8 cellular contexts compared by ENCODE assay signal in the genomic region with DNA sequence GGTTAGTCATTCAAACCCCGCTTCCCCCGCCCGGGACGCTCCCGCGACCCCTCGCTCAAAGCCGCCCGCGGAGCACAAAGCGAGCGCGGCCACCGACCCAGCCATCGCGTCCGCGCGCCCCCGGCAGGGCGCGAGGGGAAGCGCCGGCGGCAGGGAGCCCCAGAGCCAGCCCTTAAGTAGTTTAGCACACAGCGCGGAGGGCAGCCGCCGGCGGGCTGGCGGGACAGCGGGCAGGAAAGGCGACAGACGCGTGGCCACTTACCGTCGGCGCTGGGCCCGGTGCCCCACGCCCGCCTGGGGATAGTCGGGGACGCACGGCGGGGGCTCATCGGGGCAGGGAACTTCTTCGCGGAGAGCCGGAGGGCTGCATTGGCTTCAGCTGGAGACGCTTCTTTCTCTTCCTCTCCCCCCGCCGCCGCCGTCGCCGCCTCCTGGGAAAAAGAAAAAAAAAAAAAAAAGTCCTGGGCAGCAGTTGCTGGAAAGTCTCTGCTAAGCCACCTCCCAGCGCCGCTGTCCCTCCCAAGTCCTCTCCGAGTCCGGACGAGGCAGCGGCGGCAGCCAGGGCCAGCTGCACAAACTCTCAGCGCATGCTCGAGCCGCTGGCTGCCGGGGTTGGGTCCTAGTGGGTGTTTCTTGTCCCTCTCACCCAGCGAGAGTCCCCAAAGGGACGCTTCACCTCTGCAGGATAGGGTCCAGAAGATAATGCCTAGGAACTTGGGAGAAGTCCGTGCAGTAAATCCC. TPM values are rescaled to one million over a fixed set of nuclear protein-coding genes. Genes with fewer than 3 reads are reported as not detected.
DNase-seq lines count a peak whose midpoint lies in the region; ATAC-seq and TF ChIP-seq lines count a peak whose summit lies in the region.

Gene TSPAN12 (minus strand): TSS at position 587 of the 741 bp plus-strand sequence. CDS start 1,381 bp downstream, outside the sequence.

- H3K4me3 ChIP-seq in HUES48 (ENCODE audit: low read depth, low read length), result peak within 1 kb of the TSS; percentile 83
- H3K4me3 ChIP-seq in PC-3 (ENCODE audit: low read length), result peak within 1 kb of the TSS; percentile 88
- H3K4me3 ChIP-seq in fibroblast of villous mesenchyme (ENCODE audit: low read depth, low read length), result peak within 1 kb of the TSS; percentile 68
- peak within 1 kb of the TSS; percentile 72 to 88 (median 79) for H3K4me3 ChIP-seq in thyroid gland (replicated peaks in 1 of 3)

- peak within 1 kb of the TSS; percentile 84 for H3K4me3 Mint-ChIP-seq in natural killer cell

- CTCF ChIA-PET in PC-3 (lab: Charles Lee), result interaction anchor here (0.7 kb wide), 1 partner anchor 1753 kb away, joined by 5 read pairs; no protein-coding TSS in a partner anchor

- H3K4me1 ChIP-seq in HUES48 (ENCODE audit: control insufficient read depth, insufficient read depth, low read length), result 0 out of 2 replicates have a peak, but pooled peaks cover 7% of the 10 kb centered on the region
- H3K4me1 ChIP-seq in PC-3 (ENCODE audit: insufficient read depth, low read length), result peaks cover 8% of the 10 kb centered on the region
- peaks cover 12 to 15% of the 10 kb centered on the region in 2 donors for H3K4me1 ChIP-seq in thyroid gland

- H3K79me2 ChIP-seq in PC-3 (ENCODE audit: low read length), result no peaks in the 10 kb centered on the region

- TF ChIP-seq POLR2A in thyroid gland (IDR thresholded peaks at IDR 0.05), result peak in 1 of 2 donors; percentile 75

- no peaks in the 10 kb centered on the region for H3K27me3 ChIP-seq in HUES48 (ENCODE audit: control insufficient read depth, insufficient read depth, low read length)
- no peaks in the 10 kb centered on the region for H3K27me3 ChIP-seq in PC-3 (ENCODE audit: low read length)
- no peaks in the 10 kb centered on the region for H3K27me3 ChIP-seq in thyroid gland

- WGBS in thyroid gland, 2 donors, result 0 to 1% methylated on average over 46 to 53 of the region's 70 CpGs

- H3K4me2 ChIP-seq in PC-3 (ENCODE audit: low read length), result peak within 1 kb of the TSS; percentile 92

- H3K9ac ChIP-seq in HUES48 (ENCODE audit: low read depth, low read length), result peak within 1 kb of the TSS; percentile 83
- peak within 1 kb of the TSS; percentile 60 for H3K9ac ChIP-seq in PC-3 (ENCODE audit: low read length)

- DNase-seq in EH (ENCODE audit: low read depth), result peak; percentile 75
- DNase-seq in PC-3, result peak; percentile 70
- DNase-seq in activated effector memory CD4-positive, alpha-beta T cell treated with anti-CD3 and anti-CD28 coated beads, Interleukin-2, amount 50 U/mL, for 16 hours, result peak; percentile 76
- peak; percentile 72 for DNase-seq in fibroblast of villous mesenchyme (ENCODE audit: low read depth)
- peak; percentile 26 for DNase-seq in natural killer cell
- peak; percentile 92 to 94 for DNase-seq in thyroid gland

- no peaks in the 10 kb centered on the region for H3K9me2 ChIP-seq in PC-3 (replicated peaks; ENCODE audit: low read length)

- peaks cover 10 to 21% of the 10 kb centered on the region in 2 donors for H3K4me1 Mint-ChIP-seq in natural killer cell

- peak within 1 kb of the TSS; percentile 93 for H3K27ac ChIP-seq in HUES48 (ENCODE audit: low read depth, low read length)
- H3K27ac ChIP-seq in PC-3 (ENCODE audit: low read length), result peak within 1 kb of the TSS; percentile 48
- peak within 1 kb of the TSS; percentile 93 to 97 (median 96) for H3K27ac ChIP-seq in thyroid gland

- H3F3A ChIP-seq in PC-3 (ENCODE audit: low read length, unreplicated experiment), result no peaks in the 10 kb centered on the region

- no peaks in the 10 kb centered on the region for H3K36me3 Mint-ChIP-seq in natural killer cell

- peak within 1 kb of the TSS; percentile 100 for H2AFZ ChIP-seq in PC-3 (ENCODE audit: low read length)

- intact Hi-C loops in PC-3 (cut with micrococcal nuclease), result loop anchor here (1.0 to 5.0 kb wide), 5 partner anchors 25 to 225 kb away; no protein-coding TSS in a partner anchor
- intact Hi-C loops in natural killer cell (cut with micrococcal nuclease), result no loop called here
- intact Hi-C loops in thyroid gland (cut with DNase I), result loop anchor here (10.0 kb wide), 2 partner anchors 53 to 87 kb away; no protein-coding TSS in a partner anchor

- ATAC-seq in GM21529 (IDR thresholded peaks at IDR 0.05; ENCODE audit: unreplicated experiment) (peak; percentile 87), PC-3 (peak; percentile 85), natural killer cell (peak; percentile 78 to 87 (median 80))

- peaks cover 37 to 59% of the 10 kb centered on the region in 2 donors for H3K27me3 Mint-ChIP-seq in natural killer cell (ENCODE audit: low read depth in 2 of 2)

- H3K36me3 ChIP-seq in HUES48 (ENCODE audit: control insufficient read depth, insufficient read depth, low read length) (peaks cover 7% of the 10 kb centered on the region; the same call in 1 of the 2 replicates), PC-3 (ENCODE audit: low read depth, low read length) (no peaks in the 10 kb centered on the region), thyroid gland (no peaks in the 10 kb centered on the region)

- POLR2A ChIA-PET in PC-3 (lab: Charles Lee; ENCODE audit: unreplicated experiment), result interaction anchor here (0.7 kb wide), 1 partner anchor 74 kb away, joined by 22 read pairs; no protein-coding TSS in a partner anchor

- no peaks in the 10 kb centered on the region for H3K9me3 Mint-ChIP-seq in natural killer cell

- TSS peak; percentile 22 for BruUV-seq in PC-3 (replicated peaks; lab: Mats Ljungman, UMichigan)

- no peaks in the 10 kb centered on the region for H4K20me1 ChIP-seq in PC-3 (ENCODE audit: low read length)

- H3K9me3 ChIP-seq in HUES48 (ENCODE audit: control insufficient read depth, insufficient read depth, low read length) (no peaks in the 10 kb centered on the region), PC-3 (ENCODE audit: low read length) (no peaks in the 10 kb centered on the region), thyroid gland (no peaks in the 10 kb centered on the region)

- H3K27ac Mint-ChIP-seq in natural killer cell, result no peak within 1 kb of the TSS

- TF ChIP-seq CTCF in PC-3 (conservative IDR thresholded peaks at IDR 0.05; ENCODE audit: low read depth, low read length) (peak; percentile 57), fibroblast of villous mesenchyme (IDR thresholded peaks at IDR 0.05; ENCODE audit: insufficient read depth, low read depth, low read length) (peak; percentile 67), natural killer cell (IDR thresholded peaks at IDR 0.05) (no peak), thyroid gland (IDR thresholded peaks at IDR 0.05) (peak; percentile 32 to 91 (median 72))

RNA-seq across cellular contexts. Expression of gene TSPAN12, which starts in this region (rescaled TPM):
- total RNA-seq in PC-3 (2014; rRNA removed), result 7.2 and 8.3 TPM in 2 replicates
- 2.6 and 4.7 TPM in 2 replicates for total RNA-seq in fibroblast of villous mesenchyme
- total RNA-seq in natural killer cell, result not detected
- 10 to 100 TPM; 36.2 to 55.1 (median 48.8) TPM for total RNA-seq in thyroid gland

Comparison
In these comparisons a context has a peak if more than half of its experiments do, and no peak if none do; other contexts are left out.
1. Peak in every context shown above with its lines: DNase-seq, ATAC-seq, H3K4me3 ChIP-seq and H3K27ac ChIP-seq.
2. Peak in DNase-seq and ATAC-seq in natural killer cell; RNA of the gene not detected or under 1 TPM.
3. DNase-seq: peak in every context shown above with its lines; median percentile 93 in thyroid gland; 76 in activated effector memory CD4-positive, alpha-beta T cell treated with anti-CD3 and anti-CD28 coated beads, Interleukin-2, amount 50 U/mL, for 16 hours; 75 in EH; 72 in fibroblast of villous mesenchyme; 70 in PC-3; 26 in natural killer cell.